Comparison of ENCODE assay signal across 23 cellular contexts in the genomic region with DNA sequence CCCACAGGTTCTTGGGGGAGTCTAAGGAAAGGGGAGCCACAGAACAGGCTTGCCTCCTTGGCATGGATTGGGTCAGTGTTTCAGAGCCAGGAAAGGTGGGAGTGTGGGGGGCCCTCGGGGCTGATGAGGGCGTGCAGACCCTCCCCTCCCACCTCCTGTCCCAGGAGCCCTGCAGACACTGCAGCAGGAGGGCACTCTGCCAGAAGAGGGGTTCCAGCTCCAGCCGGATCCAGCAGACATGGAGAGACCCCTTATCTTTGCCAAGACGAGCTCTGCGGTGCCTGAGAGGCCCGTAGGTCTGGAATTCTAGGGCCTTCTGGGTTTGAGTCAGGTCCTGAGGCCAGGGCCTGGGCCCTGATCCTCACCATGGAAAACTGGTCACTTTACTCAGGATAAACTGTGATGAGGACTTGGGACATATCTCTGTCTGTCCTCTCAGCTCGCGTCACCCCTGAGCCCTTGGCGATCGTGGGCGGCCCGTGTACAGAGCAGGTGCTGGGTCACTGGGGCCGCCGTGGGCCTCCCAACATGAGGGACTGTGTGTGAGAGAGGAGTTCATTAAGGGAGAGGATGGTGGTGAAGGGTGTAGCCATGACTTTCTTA. TPM values are rescaled to one million over a fixed set of nuclear protein-coding genes. Genes with fewer than 3 reads are reported as not detected.
DNase-seq lines count a peak whose midpoint lies in the region; TF ChIP-seq lines count a peak whose summit lies in the region.
"Had no signal": no experiment of that assay in that cellular context is flagged by ENCODE, and none has a peak within 500 bp of the region (broad histone marks: within the 10 kb centered on the region; RNA-seq: fewer than 3 reads in every experiment).

No MANE protein-coding gene starts in this region.

- H3K27me3 ChIP-seq in AG04450 (ENCODE audit: control insufficient read depth, insufficient read depth, low read length) (no peaks in the 10 kb centered on the region), NT2/D1 (ENCODE audit: insufficient read depth, insufficient read length) (no peaks in the 10 kb centered on the region), iPS-15b (ENCODE audit: control insufficient read depth, insufficient read depth, low read length) (no peaks in the 10 kb centered on the region), neuronal stem cell (ENCODE audit: control insufficient read depth in 3 of 3, insufficient read depth in 3 of 3, low read depth in 1 of 3, low read length in 3 of 3) (no peaks in the 10 kb centered on the region), sigmoid colon (peaks cover 0 to 4% (median 3%) of the 10 kb centered on the region in 3 donors)
- H3K27me3 ChIP-seq: foreskin keratinocyte had no signal

- TF ChIP-seq CTCF in AG04450 (IDR thresholded peaks at IDR 0.05; ENCODE audit: low read depth, low read length), result no peak
- no peak for TF ChIP-seq CTCF in sigmoid colon (IDR thresholded peaks at IDR 0.05)
- no peak for TF ChIP-seq CTCF in OCI-LY7 (conservative IDR thresholded peaks at IDR 0.05; ENCODE audit: low read length)

- peak overlapping the region; percentile 82 for H2AFZ ChIP-seq in neuronal stem cell (ENCODE audit: low read length)
- no peak overlapping the region for H2AFZ ChIP-seq in OCI-LY7 (ENCODE audit: low read length)

- no peak for TF ChIP-seq POLR2A in sigmoid colon (IDR thresholded peaks at IDR 0.05)

- H3K27ac ChIP-seq in AG04450 (ENCODE audit: low read depth, low read length), result peak overlapping the region; percentile 21
- peak overlapping the region; percentile 100 for H3K27ac ChIP-seq in neuronal stem cell (replicated peaks; ENCODE audit: low read length)
- H3K27ac ChIP-seq in sigmoid colon, result no peak overlapping the region
- no peak overlapping the region for H3K27ac ChIP-seq in OCI-LY7 (ENCODE audit: low read depth, low read length, poor library complexity, severe bottlenecking)
- H3K27ac ChIP-seq: foreskin keratinocyte, upper lobe of right lung had no signal

- peak overlapping the region; percentile 51 for H2BK12ac ChIP-seq in neuronal stem cell (ENCODE audit: low read length)

- H3K4me3 Mint-ChIP-seq in activated T-cell treated with anti-CD3 and anti-CD28 coated beads, Interleukin-2, amount 50 U/mL, for 24 hours, result no peak overlapping the region
- H3K4me3 Mint-ChIP-seq: activated naive CD8-positive, alpha-beta T cell treated with anti-CD3 and anti-CD28 coated beads, Interleukin-2, amount 10 ng/mL, durations not matched to agents 7 days and 5 days; stimulated activated effector memory CD8-positive, alpha-beta T cell treated with anti-CD3 and anti-CD28 coated beads, Interleukin-12 subunit alpha, Interleukin-12 subunit beta, amount 100 ng/mL, for 72 hours had no signal

- no CpG with 5 or more reads among the region's 14 CpGs for WGBS in neuronal stem cell (ENCODE audit: extremely low coverage in 2 of 2, insufficient read length in 2 of 2, insufficient replicate concordance in 1 of 2), 2 donors
- WGBS in sigmoid colon, 2 donors, result 78 to 83% methylated on average over 14 of the region's 14 CpGs

- H3K9ac ChIP-seq in NT2/D1 (ENCODE audit: insufficient read length, low read depth) (peak overlapping the region; percentile 16), iPS-15b (ENCODE audit: low read depth, low read length) (peak overlapping the region; percentile 26), neuronal stem cell (ENCODE audit: low read depth, low read length, poor library complexity) (peak overlapping the region; percentile 90)

- CTCF ChIA-PET in AG04450 (lab: Charles Lee), result interaction anchor here (2.4 kb wide), 1 partner anchor 11 kb away, joined by 7 read pairs; no protein-coding TSS in a partner anchor
- CTCF ChIA-PET in OCI-LY7 (lab: Charles Lee; ENCODE audit: unreplicated experiment), result no interaction called here

- H3K9me2 ChIP-seq in OCI-LY7 (ENCODE audit: insufficient read depth, low read length), result no peaks in the 10 kb centered on the region

- peak overlapping the region; percentile 100 for H2BK5ac ChIP-seq in neuronal stem cell (ENCODE audit: low read length)

- peak overlapping the region; percentile 55 for H3K4me2 ChIP-seq in neuronal stem cell (ENCODE audit: insufficient read depth, low read length, poor library complexity, severe bottlenecking)
- no peak overlapping the region for H3K4me2 ChIP-seq in OCI-LY7 (ENCODE audit: low read length)

- intact Hi-C loops in sigmoid colon (cut with DNase I) (no loop called here), OCI-LY7 (cut with micrococcal nuclease; ENCODE audit: unreplicated experiment) (no loop called here)

- TF ChIP-seq EP300 in sigmoid colon (IDR thresholded peaks at IDR 0.05), result no peak

- no peak overlapping the region for H3K27ac Mint-ChIP-seq in activated T-cell treated with anti-CD3 and anti-CD28 coated beads, Interleukin-2, amount 50 U/mL, for 24 hours
- H3K27ac Mint-ChIP-seq: activated naive CD8-positive, alpha-beta T cell treated with anti-CD3 and anti-CD28 coated beads, Interleukin-2, amount 10 ng/mL, durations not matched to agents 7 days and 5 days; stimulated activated effector memory CD8-positive, alpha-beta T cell treated with anti-CD3 and anti-CD28 coated beads, Interleukin-12 subunit alpha, Interleukin-12 subunit beta, amount 100 ng/mL, for 72 hours had no signal

- H3K23ac ChIP-seq in neuronal stem cell (ENCODE audit: low read depth, low read length, poor library complexity), result no peak overlapping the region

- H2BK120ac ChIP-seq in neuronal stem cell (ENCODE audit: low read depth, low read length), result peak overlapping the region; percentile 100

- no peaks in the 10 kb centered on the region for H3K79me2 ChIP-seq in OCI-LY7 (ENCODE audit: insufficient read depth, low read depth, low read length)

- no peaks in the 10 kb centered on the region for H3K9me3 Mint-ChIP-seq in activated T-cell treated with anti-CD3 and anti-CD28 coated beads, Interleukin-2, amount 50 U/mL, for 24 hours
- H3K9me3 Mint-ChIP-seq: activated naive CD8-positive, alpha-beta T cell treated with anti-CD3 and anti-CD28 coated beads, Interleukin-2, amount 10 ng/mL, durations not matched to agents 7 days and 5 days; stimulated activated effector memory CD8-positive, alpha-beta T cell treated with anti-CD3 and anti-CD28 coated beads, Interleukin-12 subunit alpha, Interleukin-12 subunit beta, amount 100 ng/mL, for 72 hours had no signal

- H3K4me1 ChIP-seq in NT2/D1 (ENCODE audit: insufficient read depth, insufficient read length) (peaks cover 24% of the 10 kb centered on the region), iPS-15b (ENCODE audit: control insufficient read depth, insufficient read depth, low read length) (no peaks in the 10 kb centered on the region), neuronal stem cell (ENCODE audit: control insufficient read depth in 2 of 2, insufficient read depth in 1 of 2, low read depth in 1 of 2, low read length in 2 of 2) (peaks cover 55% of the 10 kb centered on the region in 2 donors), sigmoid colon (peaks cover 0 to 6% (median 0%) of the 10 kb centered on the region in 4 donors), OCI-LY7 (ENCODE audit: insufficient read depth, low read length, poor library complexity, severe bottlenecking) (no peaks in the 10 kb centered on the region)
- H3K4me1 ChIP-seq: foreskin keratinocyte, upper lobe of right lung had no signal

- H4K8ac ChIP-seq in neuronal stem cell (ENCODE audit: low read depth, low read length), result peak overlapping the region; percentile 83

- H3K4me3 ChIP-seq in AG04450 (ENCODE audit: low read depth, low read length) (no peak overlapping the region), NT2/D1 (ENCODE audit: insufficient read length, low read depth) (no peak overlapping the region), iPS-15b (ENCODE audit: low read depth, low read length) (no peak overlapping the region), neuronal stem cell (ENCODE audit: low read length in 2 of 2) (peak overlapping the region in 1 of 2 donors; percentile 13), sigmoid colon (no peak overlapping the region), OCI-LY7 (ENCODE audit: low read depth, low read length, poor library complexity, severe bottlenecking) (no peak overlapping the region)
- H3K4me3 ChIP-seq: upper lobe of right lung had no signal

- H2BK15ac ChIP-seq in neuronal stem cell (ENCODE audit: low read length), result peak overlapping the region; percentile 19

- POLR2A ChIA-PET in AG04450 (lab: Yijun Ruan, JAX), result interaction anchor here (0.6 kb wide), 1 partner anchor 175 kb away, joined by 3 read pairs; no protein-coding TSS in a partner anchor
- POLR2A ChIA-PET in OCI-LY7 (lab: Charles Lee), result no interaction called here

- H4K91ac ChIP-seq in neuronal stem cell (ENCODE audit: low read depth, low read length, poor library complexity), result peak overlapping the region; percentile 100

- peaks cover 1% of the 10 kb centered on the region for H3K4me1 Mint-ChIP-seq in activated T-cell treated with anti-CD3 and anti-CD28 coated beads, Interleukin-2, amount 50 U/mL, for 24 hours (ENCODE audit: low read depth)
- H3K4me1 Mint-ChIP-seq: stimulated activated effector memory CD8-positive, alpha-beta T cell treated with anti-CD3 and anti-CD28 coated beads, Interleukin-12 subunit alpha, Interleukin-12 subunit beta, amount 100 ng/mL, for 72 hours had no signal

- peaks cover 3% of the 10 kb centered on the region for H3K79me1 ChIP-seq in neuronal stem cell (ENCODE audit: low read depth, low read length)

- H3K18ac ChIP-seq in neuronal stem cell (ENCODE audit: low read length), result peak overlapping the region; percentile 99

- peak overlapping the region; percentile 99 for H3K4ac ChIP-seq in neuronal stem cell (ENCODE audit: low read length)

- H2AK5ac ChIP-seq in neuronal stem cell (ENCODE audit: low read depth, low read length), result peak overlapping the region; percentile 98

- H3K9me3 ChIP-seq in AG04450 (ENCODE audit: control insufficient read depth, insufficient read depth, low read length), result no peaks in the 10 kb centered on the region
- no peaks in the 10 kb centered on the region for H3K9me3 ChIP-seq in NT2/D1 (ENCODE audit: insufficient read depth, low read length)
- no peaks in the 10 kb centered on the region for H3K9me3 ChIP-seq in iPS-15b (ENCODE audit: control insufficient read depth, insufficient read depth, low read length)
- H3K9me3 ChIP-seq in neuronal stem cell (replicated peaks in 1 of 2; ENCODE audit: control insufficient read depth in 2 of 2, insufficient read depth in 1 of 2, low read depth in 1 of 2, low read length in 2 of 2), result no peaks in the 10 kb centered on the region
- H3K9me3 ChIP-seq in sigmoid colon, result no peaks in the 10 kb centered on the region
- no peaks in the 10 kb centered on the region for H3K9me3 ChIP-seq in OCI-LY7 (ENCODE audit: low read length)
- H3K9me3 ChIP-seq: upper lobe of right lung had no signal

- BruUV-seq in OCI-LY7 (replicated peaks; lab: Mats Ljungman, UMichigan), result no TSS peak

- peak overlapping the region; percentile 72 for H3K14ac ChIP-seq in neuronal stem cell (ENCODE audit: low read length)

- H4K20me1 ChIP-seq in OCI-LY7 (ENCODE audit: insufficient read depth, low read length), result no peaks in the 10 kb centered on the region

- no peaks in the 10 kb centered on the region for H3K36me3 ChIP-seq in NT2/D1 (ENCODE audit: insufficient read depth, insufficient read length, low read length)
- no peaks in the 10 kb centered on the region for H3K36me3 ChIP-seq in iPS-15b (ENCODE audit: control insufficient read depth, insufficient read depth, low read length)
- no peaks in the 10 kb centered on the region for H3K36me3 ChIP-seq in neuronal stem cell (replicated peaks in 1 of 2; ENCODE audit: control insufficient read depth in 2 of 2, insufficient read depth in 2 of 2, low read length in 2 of 2)
- H3K36me3 ChIP-seq in sigmoid colon, result no peaks in the 10 kb centered on the region
- no peaks in the 10 kb centered on the region for H3K36me3 ChIP-seq in OCI-LY7 (ENCODE audit: insufficient read depth, low read length)
- H3K36me3 ChIP-seq: upper lobe of right lung had no signal

- peaks cover 15% of the 10 kb centered on the region for H3K27me3 Mint-ChIP-seq in activated T-cell treated with anti-CD3 and anti-CD28 coated beads, Interleukin-2, amount 50 U/mL, for 24 hours
- H3K27me3 Mint-ChIP-seq: activated naive CD8-positive, alpha-beta T cell treated with anti-CD3 and anti-CD28 coated beads, Interleukin-2, amount 10 ng/mL, durations not matched to agents 7 days and 5 days had no signal

- DNase-seq in AG04450 (ENCODE audit: low read depth, low spot score), result no peak
- no peak for DNase-seq in NT2/D1 (ENCODE audit: low read depth, low spot score)
- DNase-seq in neuronal stem cell (ENCODE audit: low spot score), result peak; percentile 59
- no peak for DNase-seq in sigmoid colon
- DNase-seq in activated CD4-positive, alpha-beta T cell treated with anti-CD3 and anti-CD28 coated beads for 48 hours, result no peak
- no peak for DNase-seq in OCI-LY7 (ENCODE audit: low spot score)
- DNase-seq in activated T-cell treated with anti-CD3 and anti-CD28 coated beads, Interleukin-2, amount 50 U/mL, for 24 hours, result no peak
- DNase-seq: activated CD4-positive, alpha-beta T cell treated with anti-CD3 and anti-CD28 coated beads, Interleukin-2, amount 50 U/mL, for 48 hours; activated CD4-positive, CD25-positive, alpha-beta regulatory T cell; activated naive CD8-positive, alpha-beta T cell treated with anti-CD3 and anti-CD28 coated beads, Interleukin-2, amount 10 ng/mL, durations not matched to agents 7 days and 5 days; C1 segment of cervical spinal cord; cerebellar nuclear complex; foreskin keratinocyte; left ventricle myocardium superior; NCI-H1105 treated with DMSO at 0.1 percent for 48 hours; NCI-H2029; NCI-H82; OCI-M1; stimulated activated CD4-positive, alpha-beta T cell treated with anti-CD3 and anti-CD28 coated beads, Interleukin-2, amount 100 ng/mL, for 48 hours; SW 1271; upper lobe of right lung had no signal

- H3K36me3 Mint-ChIP-seq in activated T-cell treated with anti-CD3 and anti-CD28 coated beads, Interleukin-2, amount 50 U/mL, for 24 hours (ENCODE audit: low read depth), result no peaks in the 10 kb centered on the region
- H3K36me3 Mint-ChIP-seq: activated naive CD8-positive, alpha-beta T cell treated with anti-CD3 and anti-CD28 coated beads, Interleukin-2, amount 10 ng/mL, durations not matched to agents 7 days and 5 days; stimulated activated effector memory CD8-positive, alpha-beta T cell treated with anti-CD3 and anti-CD28 coated beads, Interleukin-12 subunit alpha, Interleukin-12 subunit beta, amount 100 ng/mL, for 72 hours had no signal

RNA-seq across cellular contexts. Expression of gene MEG3, which starts 13.8 kb away (rescaled TPM):
- polyA plus RNA-seq in AG04450 (2011; rRNA removed) (306 and 310 TPM in 2 replicates), sigmoid colon (10 to 100 TPM in 1 of 3 donors, 1 to 10 TPM in 2; 3.5 to 18.0 (median 7.8) TPM)
- 116 and 134 TPM in 2 replicates for polyA minus RNA-seq in AG04450 (2011; rRNA and poly(A)+ RNA removed)
- 61.0 TPM for polyA plus RNA-seq in neuronal stem cell (2013, experiment 1 of 2)
- 58.1 TPM for polyA plus RNA-seq in neuronal stem cell (2013, experiment 2 of 2)
- total RNA-seq in sigmoid colon (100 to 1,000 TPM in 1 of 4 donors, 10 to 100 TPM in 3; 28.0 to 168 (median 36.6) TPM), OCI-LY7 (2022) (not detected in 2 replicates)
- total RNA-seq in OCI-LY7 (2014; rRNA removed; shearing (Covaris generic)), result not detected in 2 replicates
- total RNA-seq: activated naive CD8-positive, alpha-beta T cell treated with anti-CD3 and anti-CD28 coated beads, Interleukin-2, amount 10 ng/mL, durations not matched to agents 7 days and 5 days had no signal

Comparison
In these comparisons a context has a peak if more than half of its experiments do, and no peak if none do; other contexts are left out.
1. H3K27ac ChIP-seq: peak in AG04450 (single experiment) and neuronal stem cell (single experiment); none in sigmoid colon (0 of 4) and OCI-LY7 (single experiment).
2. H3K9ac ChIP-seq: peak in every context shown above with its lines; median percentile 90 in neuronal stem cell; 26 in iPS-15b; 16 in NT2/D1.
3. RNA of gene MEG3, which starts 13.8 kb away (total RNA-seq): 28.0 to 168 TPM in sigmoid colon; not detected in OCI-LY7; every median in the first group is over 10 times any median in the second.